Comparison of ENCODE assay signal across 17 cellular contexts in genomic region chr1:13762642-13763041, GRCh38.
DNase-seq lines count a peak whose midpoint lies in the region; ATAC-seq, FAIRE-seq and TF ChIP-seq lines count a peak whose summit lies in the region.
"Had no signal": no experiment of that assay in that cellular context is flagged by ENCODE, and none has a peak within 500 bp of the region (broad histone marks: within the 10 kb centered on the region; RNA-seq: fewer than 3 reads in every experiment).

No MANE protein-coding gene starts in this region.

- intact Hi-C loops in CD14-positive monocyte (cut with micrococcal nuclease), result no loop called here

- POLR2A ChIA-PET in HEK293 (lab: Yijun Ruan, JAX), result interaction anchor here (1.1 to 1.2 kb wide), 2 partner anchors 10 to 13 kb away, joined by 3 to 4 read pairs; no protein-coding TSS in a partner anchor
- POLR2A ChIA-PET in HEK293T (lab: Yijun Ruan, JAX), result interaction anchor here (0.8 kb wide), 1 partner anchor 13 kb away, joined by 3 read pairs; no protein-coding TSS in a partner anchor

- H2BK12ac ChIP-seq in neuronal stem cell (ENCODE audit: low read length), result peak overlapping the region; percentile 88

- peaks cover 95% of the 10 kb centered on the region for H4K20me1 ChIP-seq in astrocyte (ENCODE audit: insufficient read depth, low read length)

- CTCF ChIA-PET in HEK293 (lab: Yijun Ruan, JAX) (interaction anchor here (0.5 kb wide), 1 partner anchor 59 kb away, joined by 4 read pairs; no protein-coding TSS in a partner anchor), HEK293T (lab: Yijun Ruan, JAX) (no interaction called here)

- H3K23ac ChIP-seq in neuronal stem cell (ENCODE audit: low read depth, low read length, poor library complexity), result no peak overlapping the region

- in situ Hi-C loops in HAP-1 (cut with MboI; ENCODE audit: low sequenced_read_pairs), result no loop called here

- no peaks in the 10 kb centered on the region for H3K36me3 ChIP-seq in HEK293 (ENCODE audit: control insufficient read depth in 2 of 2, insufficient read depth in 1 of 2, low read length in 2 of 2)
- no peaks in the 10 kb centered on the region for H3K36me3 ChIP-seq in astrocyte (ENCODE audit: insufficient read depth, low read length)
- H3K36me3 ChIP-seq in neuronal stem cell (replicated peaks in 1 of 2; ENCODE audit: control insufficient read depth in 2 of 2, insufficient read depth in 2 of 2, low read length in 2 of 2), result peaks cover 0 to 18% of the 10 kb centered on the region in 2 donors
- no peaks in the 10 kb centered on the region for H3K36me3 ChIP-seq in HAP-1 (replicated peaks)
- H3K36me3 ChIP-seq: suprapubic skin had no signal

- peaks cover 32% of the 10 kb centered on the region for H3K4me1 Mint-ChIP-seq in CD14-positive monocyte
- peaks cover 41% of the 10 kb centered on the region for H3K4me1 Mint-ChIP-seq in astrocyte (ENCODE audit: low read depth, unreplicated experiment)

- H3K18ac ChIP-seq in neuronal stem cell (ENCODE audit: low read length), result peak overlapping the region; percentile 82

- no peak overlapping the region for H2AFZ ChIP-seq in astrocyte (ENCODE audit: low read depth, low read length)
- no peak overlapping the region for H2AFZ ChIP-seq in neuronal stem cell (ENCODE audit: low read length)

- H3K27ac ChIP-seq in HEK293 (ENCODE audit: extremely low read depth, low read depth, low read length), result no peak overlapping the region
- no peak overlapping the region for H3K27ac ChIP-seq in astrocyte (ENCODE audit: low read depth, low read length)
- peak overlapping the region; percentile 38 for H3K27ac ChIP-seq in neuronal stem cell (replicated peaks; ENCODE audit: low read length)
- H3K27ac ChIP-seq: suprapubic skin had no signal

- no peak overlapping the region for H2BK5ac ChIP-seq in neuronal stem cell (ENCODE audit: low read length)

- no peak for FAIRE-seq in astrocyte (lab: Jason Lieb, UNC)
- FAIRE-seq: endometrium had no signal

- H4K8ac ChIP-seq in neuronal stem cell (ENCODE audit: low read depth, low read length), result no peak overlapping the region

- H3K9me3 Mint-ChIP-seq in CD14-positive monocyte (no peaks in the 10 kb centered on the region), astrocyte (ENCODE audit: unreplicated experiment) (no peaks in the 10 kb centered on the region)
- H3K9me3 Mint-ChIP-seq: activated CD4-positive, alpha-beta memory T cell treated with anti-CD3 and anti-CD28 coated beads, Interleukin-2, amount 10 ng/mL, durations not matched to agents 7 days and 5 days; HFFc6 had no signal

- no peaks in the 10 kb centered on the region for H3K9me3 ChIP-seq in HEK293 (ENCODE audit: control insufficient read depth, insufficient read depth, low read depth, low read length)
- H3K9me3 ChIP-seq in astrocyte (ENCODE audit: insufficient read depth, low read depth, low read length), result no peaks in the 10 kb centered on the region
- no peaks in the 10 kb centered on the region for H3K9me3 ChIP-seq in neuronal stem cell (replicated peaks in 1 of 2; ENCODE audit: control insufficient read depth in 2 of 2, insufficient read depth in 1 of 2, low read depth in 1 of 2, low read length in 2 of 2)
- no peaks in the 10 kb centered on the region for H3K9me3 ChIP-seq in HAP-1
- H3K9me3 ChIP-seq: suprapubic skin had no signal

- H3K4me3 Mint-ChIP-seq in CD14-positive monocyte (no peak overlapping the region), astrocyte (ENCODE audit: unreplicated experiment) (no peak overlapping the region)
- H3K4me3 Mint-ChIP-seq: activated CD4-positive, alpha-beta memory T cell treated with anti-CD3 and anti-CD28 coated beads, Interleukin-2, amount 10 ng/mL, durations not matched to agents 7 days and 5 days; HFFc6 had no signal

- H3K4me3 ChIP-seq in HEK293 (ENCODE audit: low read depth, low read length) (no peak overlapping the region), astrocyte (ENCODE audit: insufficient read depth, low read depth, low read length) (no peak overlapping the region), neuronal stem cell (ENCODE audit: low read length in 2 of 2) (no peak overlapping the region), HAP-1 (no peak overlapping the region)
- H3K4me3 ChIP-seq: suprapubic skin had no signal

- H3K14ac ChIP-seq in neuronal stem cell (ENCODE audit: low read length), result no peak overlapping the region

- H3K27ac Mint-ChIP-seq in CD14-positive monocyte, result peak overlapping the region in 5 of 7 donors; percentile 40 to 65 (median 53)
- H3K27ac Mint-ChIP-seq in astrocyte (ENCODE audit: unreplicated experiment), result peak overlapping the region; percentile 12
- H3K27ac Mint-ChIP-seq: activated CD4-positive, alpha-beta memory T cell treated with anti-CD3 and anti-CD28 coated beads, Interleukin-2, amount 10 ng/mL, durations not matched to agents 7 days and 5 days; HFFc6 had no signal

- no peak for TF ChIP-seq CTCF in CD14-positive monocyte (IDR thresholded peaks at IDR 0.05)
- TF ChIP-seq CTCF in HEK293 (tag by site-specific recombination; IDR thresholded peaks at IDR 0.05), result no peak
- no peak for TF ChIP-seq CTCF in astrocyte (IDR thresholded peaks at IDR 0.05; ENCODE audit: insufficient read depth, low read depth, low read length)

- H2BK15ac ChIP-seq in neuronal stem cell (ENCODE audit: low read length), result no peak overlapping the region

- no peaks in the 10 kb centered on the region for H3K27me3 Mint-ChIP-seq in CD14-positive monocyte (ENCODE audit: low read depth in 3 of 3)
- H3K27me3 Mint-ChIP-seq in astrocyte (ENCODE audit: low read depth, unreplicated experiment), result no peaks in the 10 kb centered on the region
- H3K27me3 Mint-ChIP-seq: activated CD4-positive, alpha-beta memory T cell treated with anti-CD3 and anti-CD28 coated beads, Interleukin-2, amount 10 ng/mL, durations not matched to agents 7 days and 5 days had no signal

- no peaks in the 10 kb centered on the region for H3K27me3 ChIP-seq in astrocyte (ENCODE audit: insufficient read depth, low read length)
- H3K27me3 ChIP-seq in neuronal stem cell (ENCODE audit: control insufficient read depth in 3 of 3, insufficient read depth in 3 of 3, low read depth in 1 of 3, low read length in 3 of 3), result no peaks in the 10 kb centered on the region
- H3K27me3 ChIP-seq in HAP-1 (ENCODE audit: low read depth), result no peaks in the 10 kb centered on the region
- H3K27me3 ChIP-seq: suprapubic skin had no signal

- no peak overlapping the region for H3K4me2 ChIP-seq in astrocyte (ENCODE audit: low read length)
- H3K4me2 ChIP-seq in neuronal stem cell (ENCODE audit: insufficient read depth, low read length, poor library complexity, severe bottlenecking), result no peak overlapping the region

- DNase-seq in CD14-positive monocyte (ENCODE audit: low spot score), result no peak
- no peak for DNase-seq in astrocyte (ENCODE audit: low read depth)
- DNase-seq in neuronal stem cell (ENCODE audit: low spot score), result no peak
- no peak for DNase-seq in hepatic stellate cell (ENCODE audit: low spot score)
- DNase-seq in HEK293T (ENCODE audit: extremely low spot score), result no peak
- DNase-seq in HAP-1 (ENCODE audit: low spot score in 2 of 2), result no peak
- DNase-seq: activated CD4-positive, alpha-beta memory T cell treated with anti-CD3 and anti-CD28 coated beads, Interleukin-2, amount 10 ng/mL, durations not matched to agents 7 days and 5 days; activated naive CD4-positive, alpha-beta T cell; HFFc6; mesendoderm; NCI-H187; NCI-H748 treated with DMSO at 0.1 percent for 48 hours; T1000 had no signal

- H4K91ac ChIP-seq in neuronal stem cell (ENCODE audit: low read depth, low read length, poor library complexity), result no peak overlapping the region

- ATAC-seq in HG03439 (IDR thresholded peaks at IDR 0.05; ENCODE audit: unreplicated experiment), result no peak

- H2AK5ac ChIP-seq in neuronal stem cell (ENCODE audit: low read depth, low read length), result no peak overlapping the region

- H3K4me1 ChIP-seq in HEK293 (ENCODE audit: control insufficient read depth, insufficient read depth, low read length) (peaks cover 27% of the 10 kb centered on the region), astrocyte (ENCODE audit: insufficient read depth, low read length) (peaks cover 24% of the 10 kb centered on the region), neuronal stem cell (ENCODE audit: control insufficient read depth in 2 of 2, insufficient read depth in 1 of 2, low read depth in 1 of 2, low read length in 2 of 2) (peaks cover 15 to 19% of the 10 kb centered on the region in 2 donors), HAP-1 (peaks cover 22% of the 10 kb centered on the region)

- peaks cover 11 to 15% of the 10 kb centered on the region in 2 donors for H3K36me3 Mint-ChIP-seq in CD14-positive monocyte
- H3K36me3 Mint-ChIP-seq in astrocyte (ENCODE audit: low read depth, unreplicated experiment), result no peaks in the 10 kb centered on the region

- peaks cover 2% of the 10 kb centered on the region for H3K79me1 ChIP-seq in neuronal stem cell (ENCODE audit: low read depth, low read length)

- no CpG with 5 or more reads among the region's 8 CpGs for WGBS in neuronal stem cell (ENCODE audit: extremely low coverage in 2 of 2, insufficient read length in 2 of 2, insufficient replicate concordance in 1 of 2), 2 donors

- H3K9ac ChIP-seq in astrocyte (ENCODE audit: low read length) (no peak overlapping the region), neuronal stem cell (ENCODE audit: low read depth, low read length, poor library complexity) (no peak overlapping the region)

- H2BK120ac ChIP-seq in neuronal stem cell (ENCODE audit: low read depth, low read length), result no peak overlapping the region

- H3K79me2 ChIP-seq in astrocyte (ENCODE audit: insufficient read depth, low read length), result peaks cover 99% of the 10 kb centered on the region

- no peak overlapping the region for H3K4ac ChIP-seq in neuronal stem cell (ENCODE audit: low read length)

TF ChIP-seq in HEK293, 187 proteins besides CTCF, POLR2A, EP300 and RAD21 (continues in another document):
- TF ChIP-seq ZNF341 (tag by site-specific recombination; IDR thresholded peaks at IDR 0.05; ENCODE audit: low read depth) (no peak), ZNF600 (tag by site-specific recombination; IDR thresholded peaks at IDR 0.05) (peak; percentile 67), ZNF223 (tag by site-specific recombination; IDR thresholded peaks at IDR 0.05) (no peak)

TF ChIP-seq in HEK293T, 16 proteins besides CTCF, POLR2A, EP300 and RAD21 (continues in another document):
- no peak for TF ChIP-seq LEF1 (IDR thresholded peaks at IDR 0.05; ENCODE audit: borderline replicate concordance)
- no peak for TF ChIP-seq HDGF (IDR thresholded peaks at IDR 0.05; ENCODE audit: borderline replicate concordance)
- no peak for TF ChIP-seq SUZ12 (IDR thresholded peaks at IDR 0.05)
- TF ChIP-seq FOXA1 (IDR thresholded peaks at IDR 0.05), result no peak
- no peak for TF ChIP-seq BHLHE40 (IDR thresholded peaks at IDR 0.05; ENCODE audit: borderline replicate concordance)
- no peak for TF ChIP-seq FOXM1 (IDR thresholded peaks at IDR 0.05; ENCODE audit: borderline replicate concordance)
- TF ChIP-seq CTBP1 (IDR thresholded peaks at IDR 0.05; ENCODE audit: borderline replicate concordance), result no peak
- TF ChIP-seq ELF4 (IDR thresholded peaks at IDR 0.05), result no peak
- no peak for TF ChIP-seq SP1 (IDR thresholded peaks at IDR 0.05)
- no peak for TF ChIP-seq TARDBP (IDR thresholded peaks at IDR 0.05)
- TF ChIP-seq ZNF384 (IDR thresholded peaks at IDR 0.05), result no peak
